Comparison of ENCODE assay signal across 2 cellular contexts in the genomic region with DNA sequence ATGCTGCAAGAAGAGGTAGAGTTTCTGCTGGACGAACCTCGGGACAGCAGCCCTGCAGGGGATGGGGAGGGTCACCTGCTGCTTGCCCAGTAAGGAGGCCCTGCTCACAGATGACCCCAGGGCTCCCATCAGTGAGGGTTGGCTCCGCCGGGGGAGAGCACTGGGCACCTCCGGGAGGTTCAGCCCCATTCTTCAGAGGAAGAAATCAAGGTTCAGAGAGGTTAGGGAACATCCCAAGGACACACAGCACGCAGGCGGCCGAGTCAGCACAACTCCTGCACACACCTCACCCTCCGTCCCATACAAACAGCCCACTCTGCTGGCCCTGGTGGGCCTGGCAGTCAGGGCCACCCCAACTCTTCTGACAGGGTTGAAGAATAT.
A peak's percentile ranks its signal among the peaks of the same experiment; 100 is the strongest.
TF ChIP-seq lines count a peak whose summit lies in the region.

No MANE protein-coding gene starts in this region.

TF ChIP-seq in A549, 52 proteins besides CTCF, POLR2A, EP300 and RAD21:
- TF ChIP-seq NFE2L2 (conservative IDR thresholded peaks at IDR 0.05; ENCODE audit: low read length) (no peak), PHF8 (IDR thresholded peaks at IDR 0.05; ENCODE audit: borderline replicate concordance, low read depth) (no peak), ZFP36 (IDR thresholded peaks at IDR 0.05; ENCODE audit: borderline replicate concordance, partially characterized antibody) (peak; percentile 68), KDM1A (IDR thresholded peaks at IDR 0.05; ENCODE audit: low read depth) (peak; percentile 71; the same call in 1 of the 2 replicates)
- TF ChIP-seq, protein P1, sequence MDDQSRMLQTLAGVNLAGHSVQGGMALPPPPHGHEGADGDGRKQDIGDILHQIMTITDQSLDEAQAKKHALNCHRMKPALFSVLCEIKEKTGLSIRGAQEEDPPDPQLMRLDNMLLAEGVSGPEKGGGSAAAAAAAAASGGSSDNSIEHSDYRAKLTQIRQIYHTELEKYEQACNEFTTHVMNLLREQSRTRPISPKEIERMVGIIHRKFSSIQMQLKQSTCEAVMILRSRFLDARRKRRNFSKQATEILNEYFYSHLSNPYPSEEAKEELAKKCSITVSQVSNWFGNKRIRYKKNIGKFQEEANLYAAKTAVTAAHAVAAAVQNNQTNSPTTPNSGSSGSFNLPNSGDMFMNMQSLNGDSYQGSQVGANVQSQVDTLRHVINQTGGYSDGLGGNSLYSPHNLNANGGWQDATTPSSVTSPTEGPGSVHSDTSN (IDR thresholded peaks at IDR 0.05), result no peak
- TF ChIP-seq, protein P2, sequence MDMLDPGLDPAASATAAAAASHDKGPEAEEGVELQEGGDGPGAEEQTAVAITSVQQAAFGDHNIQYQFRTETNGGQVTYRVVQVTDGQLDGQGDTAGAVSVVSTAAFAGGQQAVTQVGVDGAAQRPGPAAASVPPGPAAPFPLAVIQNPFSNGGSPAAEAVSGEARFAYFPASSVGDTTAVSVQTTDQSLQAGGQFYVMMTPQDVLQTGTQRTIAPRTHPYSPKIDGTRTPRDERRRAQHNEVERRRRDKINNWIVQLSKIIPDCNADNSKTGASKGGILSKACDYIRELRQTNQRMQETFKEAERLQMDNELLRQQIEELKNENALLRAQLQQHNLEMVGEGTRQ (IDR thresholded peaks at IDR 0.05), result no peak

TF ChIP-seq in GM23338, 12 proteins besides CTCF, POLR2A, EP300 and RAD21:
- TF ChIP-seq EZH2phosphoT487 (IDR thresholded peaks at IDR 0.05; ENCODE audit: unreplicated experiment) (no peak), ZNF462 (CRISPR knock-in tag; IDR thresholded peaks at IDR 0.05) (no peak), ZNF114 (CRISPR knock-in tag; IDR thresholded peaks at IDR 0.05) (no peak), EZH2 (IDR thresholded peaks at IDR 0.05; ENCODE audit: low read depth, unreplicated experiment) (no peak), CREB1 (CRISPR knock-in tag; IDR thresholded peaks at IDR 0.05; ENCODE audit: low read depth) (no peak), JUNB (IDR thresholded peaks at IDR 0.05; ENCODE audit: unreplicated experiment) (no peak), NANOG (IDR thresholded peaks at IDR 0.05; ENCODE audit: borderline replicate concordance) (no peak), STAT1 (IDR thresholded peaks at IDR 0.05; ENCODE audit: unreplicated experiment) (no peak), ZNF331 (CRISPR knock-in tag; IDR thresholded peaks at IDR 0.05; ENCODE audit: low read depth) (no peak), POLR2AphosphoS5 (IDR thresholded peaks at IDR 0.05; ENCODE audit: low read depth) (no peak)
- TF ChIP-seq, protein P3, sequence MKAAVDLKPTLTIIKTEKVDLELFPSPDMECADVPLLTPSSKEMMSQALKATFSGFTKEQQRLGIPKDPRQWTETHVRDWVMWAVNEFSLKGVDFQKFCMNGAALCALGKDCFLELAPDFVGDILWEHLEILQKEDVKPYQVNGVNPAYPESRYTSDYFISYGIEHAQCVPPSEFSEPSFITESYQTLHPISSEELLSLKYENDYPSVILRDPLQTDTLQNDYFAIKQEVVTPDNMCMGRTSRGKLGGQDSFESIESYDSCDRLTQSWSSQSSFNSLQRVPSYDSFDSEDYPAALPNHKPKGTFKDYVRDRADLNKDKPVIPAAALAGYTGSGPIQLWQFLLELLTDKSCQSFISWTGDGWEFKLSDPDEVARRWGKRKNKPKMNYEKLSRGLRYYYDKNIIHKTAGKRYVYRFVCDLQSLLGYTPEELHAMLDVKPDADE (IDR thresholded peaks at IDR 0.05), result no peak
- TF ChIP-seq, protein P4, sequence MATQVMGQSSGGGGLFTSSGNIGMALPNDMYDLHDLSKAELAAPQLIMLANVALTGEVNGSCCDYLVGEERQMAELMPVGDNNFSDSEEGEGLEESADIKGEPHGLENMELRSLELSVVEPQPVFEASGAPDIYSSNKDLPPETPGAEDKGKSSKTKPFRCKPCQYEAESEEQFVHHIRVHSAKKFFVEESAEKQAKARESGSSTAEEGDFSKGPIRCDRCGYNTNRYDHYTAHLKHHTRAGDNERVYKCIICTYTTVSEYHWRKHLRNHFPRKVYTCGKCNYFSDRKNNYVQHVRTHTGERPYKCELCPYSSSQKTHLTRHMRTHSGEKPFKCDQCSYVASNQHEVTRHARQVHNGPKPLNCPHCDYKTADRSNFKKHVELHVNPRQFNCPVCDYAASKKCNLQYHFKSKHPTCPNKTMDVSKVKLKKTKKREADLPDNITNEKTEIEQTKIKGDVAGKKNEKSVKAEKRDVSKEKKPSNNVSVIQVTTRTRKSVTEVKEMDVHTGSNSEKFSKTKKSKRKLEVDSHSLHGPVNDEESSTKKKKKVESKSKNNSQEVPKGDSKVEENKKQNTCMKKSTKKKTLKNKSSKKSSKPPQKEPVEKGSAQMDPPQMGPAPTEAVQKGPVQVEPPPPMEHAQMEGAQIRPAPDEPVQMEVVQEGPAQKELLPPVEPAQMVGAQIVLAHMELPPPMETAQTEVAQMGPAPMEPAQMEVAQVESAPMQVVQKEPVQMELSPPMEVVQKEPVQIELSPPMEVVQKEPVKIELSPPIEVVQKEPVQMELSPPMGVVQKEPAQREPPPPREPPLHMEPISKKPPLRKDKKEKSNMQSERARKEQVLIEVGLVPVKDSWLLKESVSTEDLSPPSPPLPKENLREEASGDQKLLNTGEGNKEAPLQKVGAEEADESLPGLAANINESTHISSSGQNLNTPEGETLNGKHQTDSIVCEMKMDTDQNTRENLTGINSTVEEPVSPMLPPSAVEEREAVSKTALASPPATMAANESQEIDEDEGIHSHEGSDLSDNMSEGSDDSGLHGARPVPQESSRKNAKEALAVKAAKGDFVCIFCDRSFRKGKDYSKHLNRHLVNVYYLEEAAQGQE (IDR thresholded peaks at IDR 0.05; ENCODE audit: unreplicated experiment), result no peak
TF ChIP-seq in GM23338: peak in this region for 0.
